ENCODE assay signal across 1 cellular context in genomic region chr20:35320396-35321126, GRCh38.
TF ChIP-seq lines count a peak whose summit lies in the region.

No MANE protein-coding gene starts in this region.

TF ChIP-seq in H1, 55 proteins besides CTCF, POLR2A, EP300 and RAD21:
- TF ChIP-seq ASH2L (IDR thresholded peaks at IDR 0.05; ENCODE audit: low read length) (no peak), RXRA (IDR thresholded peaks at IDR 0.05; ENCODE audit: insufficient read depth, low read depth, low read length) (no peak), CREB1 (IDR thresholded peaks at IDR 0.05) (no peak), CHD2 (IDR thresholded peaks at IDR 0.05; ENCODE audit: low read length) (no peak), SP4 (IDR thresholded peaks at IDR 0.05; ENCODE audit: low read length) (no peak), EGR1 (IDR thresholded peaks at IDR 0.05; ENCODE audit: borderline replicate concordance, low read depth, low read length) (no peak), MAX (IDR thresholded peaks at IDR 0.05) (no peak), CBX8 (IDR thresholded peaks at IDR 0.05; ENCODE audit: borderline replicate concordance, low read depth, low read length) (no peak), TAF7 (optimal IDR thresholded peaks at IDR 0.05; ENCODE audit: borderline replicate concordance, low read depth, low read length) (no peak), POU5F1 (IDR thresholded peaks at IDR 0.05; ENCODE audit: low read depth, low read length) (no peak), BACH1 (IDR thresholded peaks at IDR 0.05; ENCODE audit: low read length) (no peak), TBP (IDR thresholded peaks at IDR 0.05; ENCODE audit: low read depth, low read length) (no peak), YY1 (IDR thresholded peaks at IDR 0.05; ENCODE audit: low read depth, low read length) (no peak), NANOG (IDR thresholded peaks at IDR 0.05; ENCODE audit: insufficient read depth, low read depth, low read length, poor library complexity, severe bottlenecking) (no peak), HDAC2 (IDR thresholded peaks at IDR 0.05; ENCODE audit: borderline replicate concordance in 1 of 2, low read depth in 2 of 2, low read length in 2 of 2) (no peak)
TF ChIP-seq in H1: peak in this region for 0.
